1 cellular context compared by ENCODE assay signal in genomic region chr11:74147199-74147929, GRCh38.
TF ChIP-seq lines count a peak whose summit lies in the region.

No MANE protein-coding gene starts in this region.

TF ChIP-seq in K562, 482 proteins besides CTCF, POLR2A, EP300 and RAD21 (continued from another document):
- TF ChIP-seq STAT6 (CRISPR knock-in tag; IDR thresholded peaks at IDR 0.05) (no peak), DIDO1 (tag; IDR thresholded peaks at IDR 0.05; ENCODE audit: low read depth) (no peak), ADNP (tag; IDR thresholded peaks at IDR 0.05) (no peak), ZFPM2 (CRISPR knock-in tag; IDR thresholded peaks at IDR 0.05) (no peak), ZNF121 (CRISPR knock-in tag; conservative IDR thresholded peaks at IDR 0.05) (peak; percentile 57), BACH1 (tag; IDR thresholded peaks at IDR 0.05) (no peak), NONO (IDR thresholded peaks at IDR 0.05; ENCODE audit: low read depth in 2 of 2, low read length in 1 of 2) (no peak), TEAD1 (CRISPR knock-in tag; IDR thresholded peaks at IDR 0.05) (peak in 1 of 2 experiments; percentile 22; a peak in 1 of 4 replicates)
